14 cellular contexts compared by ENCODE assay signal in genomic region chr17:15954222-15954621, GRCh38. TPM values are rescaled to one million over a fixed set of nuclear protein-coding genes. Genes with fewer than 3 reads are reported as not detected.
DNase-seq lines count a peak whose midpoint lies in the region; ATAC-seq and TF ChIP-seq lines count a peak whose summit lies in the region.
"Had no signal": no experiment of that assay in that cellular context is flagged by ENCODE, and none has a peak within 500 bp of the region (broad histone marks: within the 10 kb centered on the region; RNA-seq: fewer than 3 reads in every experiment).

No MANE protein-coding gene starts in this region.

- TF ChIP-seq CTCF in HEK293 (tag by site-specific recombination; IDR thresholded peaks at IDR 0.05) (no peak), foreskin fibroblast (IDR thresholded peaks at IDR 0.05; ENCODE audit: low read depth, low read length) (no peak)

- H3K9me3 ChIP-seq in HEK293 (ENCODE audit: control insufficient read depth, insufficient read depth, low read depth, low read length): no peaks in the 10 kb centered on the region

- CTCF ChIA-PET in HEK293 (lab: Yijun Ruan, JAX): interaction anchor here (1.6 kb wide), 1 partner anchor 9 kb away, joined by 6 read pairs; the partner anchor contains the start of gene ADORA2B

- POLR2A ChIA-PET in HEK293 (lab: Yijun Ruan, JAX): no interaction called here

- no peak overlapping the region for H3K27ac ChIP-seq in HEK293 (ENCODE audit: extremely low read depth, low read depth, low read length)
- H3K27ac ChIP-seq: KMS-11, neural progenitor cell had no signal

- DNase-seq in A172 (ENCODE audit: low spot score) (peak; percentile 99), SW 1271 (lab: John Stamatoyannopoulos, UW) (peak; percentile 98 to 99), foreskin fibroblast (peak; percentile 97 to 98), KBM-7 (no peak), NCI-H2081 (lab: John Stamatoyannopoulos, UW) (no peak)
- DNase-seq: activated T-cell treated with anti-CD3 and anti-CD28 coated beads, Interleukin-2, amount 50 U/mL, for 24 hours; AML-193; central memory CD4-positive, alpha-beta T cell; NCI-H446 treated with DMSO at 0.1 percent for 48 hours had no signal

- in situ Hi-C loops in KBM-7 (cut with MboI; ENCODE audit: low pct_unique_long_range_greater_than_20kb, low sequenced_read_pairs): no loop called here

- no peaks in the 10 kb centered on the region; the same call in none of the 2 replicates for H3K4me1 ChIP-seq in HEK293 (ENCODE audit: control insufficient read depth, insufficient read depth, low read length)
- H3K4me1 ChIP-seq: neural progenitor cell had no signal

- ATAC-seq in GM18907 (IDR thresholded peaks at IDR 0.05; ENCODE audit: unreplicated experiment): no peak
- no peak for ATAC-seq in GM19395 (IDR thresholded peaks at IDR 0.05; ENCODE audit: unreplicated experiment)

- peaks cover 0 to 10% of the 10 kb centered on the region in 2 experiments; a peak in 1 of 3 replicates for H3K36me3 ChIP-seq in HEK293 (ENCODE audit: control insufficient read depth in 2 of 2, insufficient read depth in 1 of 2, low read length in 2 of 2)
- H3K36me3 ChIP-seq: neural progenitor cell had no signal

- H3K4me3 ChIP-seq in HEK293 (ENCODE audit: low read depth, low read length) (no peak overlapping the region), foreskin fibroblast (ENCODE audit: low read depth in 1 of 2, low read length in 2 of 2) (no peak overlapping the region)
- H3K4me3 ChIP-seq: neural progenitor cell had no signal

TF ChIP-seq in HEK293, 187 proteins besides CTCF, POLR2A, EP300 and RAD21:
- TF ChIP-seq ZNF701 (tag by site-specific recombination; IDR thresholded peaks at IDR 0.05): no peak
- no peak for TF ChIP-seq ZNF792 (tag by site-specific recombination; IDR thresholded peaks at IDR 0.05)
- TF ChIP-seq ZNF510 (tag by site-specific recombination; IDR thresholded peaks at IDR 0.05; ENCODE audit: insufficient replicate concordance): no peak
- TF ChIP-seq ZNF23 (tag by site-specific recombination; IDR thresholded peaks at IDR 0.05; ENCODE audit: borderline replicate concordance): no peak
- TF ChIP-seq, protein P1, sequence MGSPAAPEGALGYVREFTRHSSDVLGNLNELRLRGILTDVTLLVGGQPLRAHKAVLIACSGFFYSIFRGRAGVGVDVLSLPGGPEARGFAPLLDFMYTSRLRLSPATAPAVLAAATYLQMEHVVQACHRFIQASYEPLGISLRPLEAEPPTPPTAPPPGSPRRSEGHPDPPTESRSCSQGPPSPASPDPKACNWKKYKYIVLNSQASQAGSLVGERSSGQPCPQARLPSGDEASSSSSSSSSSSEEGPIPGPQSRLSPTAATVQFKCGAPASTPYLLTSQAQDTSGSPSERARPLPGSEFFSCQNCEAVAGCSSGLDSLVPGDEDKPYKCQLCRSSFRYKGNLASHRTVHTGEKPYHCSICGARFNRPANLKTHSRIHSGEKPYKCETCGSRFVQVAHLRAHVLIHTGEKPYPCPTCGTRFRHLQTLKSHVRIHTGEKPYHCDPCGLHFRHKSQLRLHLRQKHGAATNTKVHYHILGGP (tag by site-specific recombination; IDR thresholded peaks at IDR 0.05): 0 out of 2 replicates have a peak, but pooled peaks have one; percentile 36

RNA-seq across cellular contexts. Expression of gene ADORA2B, which starts 9.3 kb away (rescaled TPM):
- 32.1 and 37.2 TPM in 2 replicates for total RNA-seq in A172 (2014; rRNA removed; shearing (Covaris generic))

RNA-seq across cellular contexts. Expression of gene ZSWIM7, which starts 45.3 kb away (rescaled TPM):
- 33.6 and 42.1 TPM in 2 replicates for total RNA-seq in A172 (2014; rRNA removed; shearing (Covaris generic))

RNA-seq across cellular contexts. Expression of gene TTC19, which starts 45.4 kb away (rescaled TPM):
- 65.0 and 74.9 TPM in 2 replicates for total RNA-seq in A172 (2014; rRNA removed; shearing (Covaris generic))

Comparison
In these comparisons a context has a peak if more than half of its experiments do, and no peak if none do; other contexts are left out.
1. DNase-seq: peak in A172 (single experiment), SW 1271 (2 of 2) and foreskin fibroblast (2 of 2); none in KBM-7 (single experiment) and NCI-H2081 (0 of 2).